28 cellular contexts compared by ENCODE assay signal in genomic region chr2:178787155-178787554, GRCh38.
"Had no signal": no experiment of that assay in that cellular context is flagged by ENCODE, and none has a peak within 500 bp of the region (broad histone marks: within the 10 kb centered on the region; RNA-seq: fewer than 3 reads in every experiment).

No MANE protein-coding gene starts in this region.

- H3K36me3 ChIP-seq: adrenal gland, colonic mucosa, esophagus squamous epithelium had no signal

- H3K4me3 ChIP-seq: adrenal gland, body of pancreas, colonic mucosa, esophagus squamous epithelium had no signal

- H3K4me1 ChIP-seq: adrenal gland, body of pancreas, colonic mucosa, esophagus squamous epithelium had no signal

- H3K27me3 ChIP-seq: adrenal gland, body of pancreas, colonic mucosa, esophagus squamous epithelium had no signal

- DNase-seq: activated CD4-positive, alpha-beta memory T cell treated with anti-CD3 and anti-CD28 coated beads for 36 hours; activated CD4-positive, alpha-beta T cell treated with anti-CD3 and anti-CD28 coated beads for 36 hours; activated CD4-positive, alpha-beta T cell treated with anti-CD3 and anti-CD28 coated beads, Interleukin-2, amount 10 ng/mL, durations not matched to agents 24 days and 14 days; activated CD4-positive, CD25-positive, alpha-beta regulatory T cell; activated CD4-positive, CD25-positive, alpha-beta regulatory T cell treated with anti-CD3 and anti-CD28 coated beads, Interleukin-2, amount 50 U/mL, for 72 hours; activated CD8-positive, alpha-beta memory T cell treated with anti-CD3 and anti-CD28 coated beads, Interleukin-2, amount 10 ng/mL, durations not matched to agents 7 days and 5 days; activated CD8-positive, alpha-beta memory T cell treated with anti-CD3 and anti-CD28 coated beads, Interleukin-2, amount 50 U/mL, for 4 hours; activated CD8-positive, alpha-beta T cell treated with anti-CD3 and anti-CD28 coated beads, Interleukin-2, amount 10 ng/mL, durations not matched to agents 7 days and 5 days; activated effector memory CD4-positive, alpha-beta T cell treated with anti-CD3 and anti-CD28 coated beads, Interleukin-2, amount 50 U/mL, for 16 hours; activated naive CD4-positive, alpha-beta T cell treated with anti-CD3 and anti-CD28 coated beads for 36 hours; activated naive CD8-positive, alpha-beta T cell treated with anti-CD3 and anti-CD28 coated beads for 36 hours; activated naive CD8-positive, alpha-beta T cell treated with anti-CD3 and anti-CD28 coated beads, Interleukin-2, amount 50 U/mL, for 24 hours; activated T-cell treated with anti-CD3 and anti-CD28 coated beads, Interleukin-2, amount 50 U/mL, for 1 hour; activated T-cell treated with anti-CD3 and anti-CD28 coated beads, Interleukin-2, amount 50 U/mL, for 48 hours; adrenal gland; amygdala; aorta; body of pancreas; central memory CD4-positive, alpha-beta T cell; cerebellar nuclear complex; colonic mucosa; effector CD8-positive, alpha-beta T cell; esophagus squamous epithelium; head of caudate nucleus; T-helper 2 cell had no signal

- H3K9me3 ChIP-seq: adrenal gland, body of pancreas, colonic mucosa, esophagus squamous epithelium had no signal

- FAIRE-seq: endometrium, endothelial cell of umbilical vein had no signal

- H3K27ac ChIP-seq: adrenal gland, body of pancreas, colonic mucosa, epithelial cell of prostate, esophagus squamous epithelium had no signal

- ATAC-seq: activated CD4-positive, alpha-beta T cell treated with anti-CD3 and anti-CD28 coated beads for 36 hours; activated CD8-positive, alpha-beta memory T cell treated with anti-CD3 and anti-CD28 coated beads, Interleukin-2, amount 10 ng/mL, durations not matched to agents 7 days and 5 days; activated CD8-positive, alpha-beta T cell treated with anti-CD3 and anti-CD28 coated beads, Interleukin-2, amount 10 ng/mL, durations not matched to agents 7 days and 5 days; activated naive CD8-positive, alpha-beta T cell treated with anti-CD3 and anti-CD28 coated beads, Interleukin-2, amount 50 U/mL, for 24 hours; body of pancreas had no signal
